Comparison of ENCODE assay signal across 9 cellular contexts in genomic region chr9:16267336-16268036, GRCh38.
DNase-seq lines count a peak whose midpoint lies in the region; ATAC-seq and TF ChIP-seq lines count a peak whose summit lies in the region.
"Had no signal": no experiment of that assay in that cellular context is flagged by ENCODE, and none has a peak within 500 bp of the region (broad histone marks: within the 10 kb centered on the region; RNA-seq: fewer than 3 reads in every experiment).

No MANE protein-coding gene starts in this region.

- H3K4me3 Mint-ChIP-seq in CD4-positive, CD25-positive, alpha-beta regulatory T cell = peak overlapping the region in 1 of 4 donors; percentile 32
- H3K4me3 Mint-ChIP-seq in progenitor cell of endocrine pancreas (ENCODE audit: low read depth) = peak overlapping the region; percentile 7

- no peak overlapping the region for H3K27ac Mint-ChIP-seq in CD4-positive, CD25-positive, alpha-beta regulatory T cell
- H3K27ac Mint-ChIP-seq in progenitor cell of endocrine pancreas = peak overlapping the region; percentile 37

- TF ChIP-seq CTCF in Peyer's patch (IDR thresholded peaks at IDR 0.05) = no peak
- TF ChIP-seq CTCF in fibroblast of the aortic adventitia (IDR thresholded peaks at IDR 0.05; ENCODE audit: insufficient read depth, low read length) = no peak
- TF ChIP-seq CTCF in progenitor cell of endocrine pancreas (IDR thresholded peaks at IDR 0.05; ENCODE audit: unreplicated experiment) = no peak

- no peaks in the 10 kb centered on the region for H3K36me3 Mint-ChIP-seq in CD4-positive, CD25-positive, alpha-beta regulatory T cell
- H3K36me3 Mint-ChIP-seq in progenitor cell of endocrine pancreas (ENCODE audit: insufficient read depth) = no peaks in the 10 kb centered on the region

- H3K36me3 ChIP-seq in CD4-positive, CD25-positive, alpha-beta regulatory T cell (ENCODE audit: control insufficient read depth, insufficient read depth, low read length) = no peaks in the 10 kb centered on the region
- no peaks in the 10 kb centered on the region for H3K36me3 ChIP-seq in Peyer's patch

- TF ChIP-seq POLR2A in Peyer's patch (IDR thresholded peaks at IDR 0.05) = no peak

- H3K9me3 ChIP-seq in CD4-positive, CD25-positive, alpha-beta regulatory T cell (ENCODE audit: control insufficient read depth in 2 of 2, low read length in 2 of 2) = no peaks in the 10 kb centered on the region
- H3K9me3 ChIP-seq in Peyer's patch = no peaks in the 10 kb centered on the region

- no peaks in the 10 kb centered on the region for H3K27me3 ChIP-seq in CD4-positive, CD25-positive, alpha-beta regulatory T cell (ENCODE audit: control insufficient read depth, insufficient read depth, low read length)
- H3K27me3 ChIP-seq in Peyer's patch = no peaks in the 10 kb centered on the region

- no peaks in the 10 kb centered on the region for H3K4me1 ChIP-seq in CD4-positive, CD25-positive, alpha-beta regulatory T cell (ENCODE audit: control insufficient read depth, insufficient read depth, low read length, poor library complexity, severe bottlenecking)
- no peaks in the 10 kb centered on the region for H3K4me1 ChIP-seq in Peyer's patch

- no peak for ATAC-seq in CD4-positive, CD25-positive, alpha-beta regulatory T cell (ENCODE audit: low read depth in 2 of 2)
- no peak for ATAC-seq in HG02571 (IDR thresholded peaks at IDR 0.05; ENCODE audit: unreplicated experiment)

- DNase-seq in CD4-positive, CD25-positive, alpha-beta regulatory T cell = no peak
- no peak for DNase-seq in Peyer's patch
- peak; percentile 61 for DNase-seq in fibroblast of the aortic adventitia (ENCODE audit: low read depth)
- no peak for DNase-seq in progenitor cell of endocrine pancreas (ENCODE audit: low spot score, unreplicated experiment)
- no peak for DNase-seq in D341Med (ENCODE audit: low spot score)
- no peak for DNase-seq in NCI-H128 (lab: John Stamatoyannopoulos, UW; ENCODE audit: unreplicated experiment)
- no peak for DNase-seq in activated CD4-positive, alpha-beta T cell treated with anti-CD3 and anti-CD28 coated beads for 4 hours
- DNase-seq: GDM1 had no signal

- peaks cover 0 to 5% (median 1%) of the 10 kb centered on the region in 4 donors for H3K4me1 Mint-ChIP-seq in CD4-positive, CD25-positive, alpha-beta regulatory T cell
- peaks cover 27% of the 10 kb centered on the region for H3K4me1 Mint-ChIP-seq in progenitor cell of endocrine pancreas (ENCODE audit: low read depth)

- peak overlapping the region; percentile 10 for H3K4me3 ChIP-seq in CD4-positive, CD25-positive, alpha-beta regulatory T cell (ENCODE audit: low read depth, low read length)
- H3K4me3 ChIP-seq in Peyer's patch (peak overlapping the region in 2 of 4 donors; percentile 35 to 52), fibroblast of the aortic adventitia (ENCODE audit: low read depth, low read length) (peak overlapping the region; percentile 47)

- no peaks in the 10 kb centered on the region for H3K27me3 Mint-ChIP-seq in CD4-positive, CD25-positive, alpha-beta regulatory T cell
- H3K27me3 Mint-ChIP-seq in progenitor cell of endocrine pancreas = peaks cover 29% of the 10 kb centered on the region

- H3K27ac ChIP-seq in CD4-positive, CD25-positive, alpha-beta regulatory T cell (ENCODE audit: insufficient read depth, low read length, poor library complexity, severe bottlenecking) = no peak overlapping the region
- H3K27ac ChIP-seq in Peyer's patch = peak overlapping the region in 3 of 4 donors; percentile 34 to 44 (median 44)

- peaks cover 0 to 2% (median 0%) of the 10 kb centered on the region in 7 donors for H3K9me3 Mint-ChIP-seq in CD4-positive, CD25-positive, alpha-beta regulatory T cell
- H3K9me3 Mint-ChIP-seq in progenitor cell of endocrine pancreas (ENCODE audit: low read depth) = no peaks in the 10 kb centered on the region
